12 cellular contexts compared by ENCODE assay signal in the genomic region with DNA sequence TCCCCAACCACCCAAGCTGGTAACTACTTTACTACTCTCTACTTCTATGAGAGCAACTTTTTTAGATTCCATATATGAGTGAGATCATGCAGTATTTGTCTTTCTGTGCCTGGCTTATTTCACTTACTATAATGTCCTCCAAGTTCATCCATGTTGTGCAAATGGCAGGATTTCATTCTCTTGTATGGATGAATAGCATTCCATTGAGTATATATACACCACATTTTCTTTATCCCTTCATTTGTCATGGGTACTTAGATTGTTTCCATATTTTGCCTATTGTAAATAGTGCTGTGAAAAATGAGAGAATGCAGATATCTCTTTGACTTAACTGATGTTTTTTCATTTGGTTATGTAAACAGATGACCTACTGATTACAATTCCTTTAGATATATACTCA.
"Had no signal": no experiment of that assay in that cellular context is flagged by ENCODE, and none has a peak within 500 bp of the region (broad histone marks: within the 10 kb centered on the region; RNA-seq: fewer than 3 reads in every experiment).

No MANE protein-coding gene starts in this region.

- H3K9me3 ChIP-seq: gastrocnemius medialis, pancreas, psoas muscle, right atrium auricular region, spleen, suprapubic skin, tibial artery, upper lobe of right lung had no signal

- H3K27ac ChIP-seq: gastrocnemius medialis, hepatocyte, pancreas, psoas muscle, right atrium auricular region, suprapubic skin, tibial artery, upper lobe of right lung, WERI-Rb-1 had no signal

- H2AFZ ChIP-seq: hepatocyte had no signal

- H3K4me2 ChIP-seq: hepatocyte had no signal

- H3K36me3 ChIP-seq: gastrocnemius medialis, pancreas, right atrium auricular region, spleen, suprapubic skin, tibial artery, upper lobe of right lung, WERI-Rb-1 had no signal

- H3K27me3 ChIP-seq: gastrocnemius medialis, hepatocyte, pancreas, right atrium auricular region, spleen, suprapubic skin, tibial artery, upper lobe of right lung had no signal

- H3K4me3 ChIP-seq: gastrocnemius medialis, hepatocyte, pancreas, psoas muscle, right atrium auricular region, spleen, suprapubic skin, tibial artery, upper lobe of right lung had no signal

- H3K4me1 ChIP-seq: gastrocnemius medialis, pancreas, psoas muscle, right atrium auricular region, suprapubic skin, upper lobe of right lung had no signal

- H3K79me2 ChIP-seq: hepatocyte had no signal

- DNase-seq: cortex of kidney, T1000 had no signal
